Comparison of ENCODE assay signal across 1 cellular context in the genomic region with DNA sequence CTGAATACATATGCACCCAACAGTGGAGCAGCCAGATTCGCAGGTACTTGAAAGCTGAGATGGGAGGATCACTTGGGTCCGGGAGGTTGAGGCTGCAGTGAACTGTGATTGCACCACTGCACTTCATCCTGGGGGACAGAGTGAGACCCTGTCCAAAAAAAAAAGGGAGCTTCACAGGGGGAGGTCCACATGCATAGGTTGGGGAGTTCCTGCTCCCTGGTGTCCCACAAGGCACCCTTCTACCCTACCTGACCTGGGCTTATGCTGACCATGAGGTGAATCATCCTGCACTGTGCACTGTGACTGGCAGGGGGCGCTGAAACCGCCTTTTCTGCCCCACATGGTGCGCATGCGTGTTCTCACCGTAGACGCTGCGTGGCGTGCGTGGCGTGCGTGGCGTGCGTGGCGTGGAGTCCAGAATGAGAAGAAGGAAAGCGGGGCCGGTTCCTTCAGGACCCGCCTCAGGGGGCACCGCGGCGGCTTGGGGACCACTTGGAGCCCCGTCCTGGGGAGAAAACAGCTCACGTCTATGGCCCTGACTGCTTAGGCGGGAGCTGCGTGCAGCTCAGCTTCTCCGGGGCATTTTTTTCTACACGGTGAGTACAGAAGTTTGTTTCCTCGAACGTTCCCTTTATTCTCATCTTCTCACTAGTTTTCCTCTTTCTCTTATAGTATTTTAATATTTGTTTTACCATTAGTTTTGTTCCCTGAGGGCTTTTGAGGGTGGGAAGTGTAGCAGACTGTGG.
TF ChIP-seq lines count a peak whose summit lies in the region.

No MANE protein-coding gene starts in this region.

TF ChIP-seq in SK-N-SH treated with all-trans-retinoic acid at 6 μM for 48 hours, 23 proteins besides CTCF, POLR2A, EP300 and RAD21 (continued from another document):
- TF ChIP-seq TSHZ2 (CRISPR knock-in tag; IDR thresholded peaks at IDR 0.05), result no peak
- TF ChIP-seq PPARA (CRISPR knock-in tag; IDR thresholded peaks at IDR 0.05; ENCODE audit: borderline replicate concordance), result no peak
- no peak for TF ChIP-seq ARNTL (CRISPR knock-in tag; IDR thresholded peaks at IDR 0.05; ENCODE audit: borderline replicate concordance, low read depth)
- no peak for TF ChIP-seq BACH2 (CRISPR knock-in tag; IDR thresholded peaks at IDR 0.05; ENCODE audit: borderline replicate concordance)
- no peak for TF ChIP-seq GLIS3 (CRISPR knock-in tag; IDR thresholded peaks at IDR 0.05)
- no peak for TF ChIP-seq RARB (CRISPR knock-in tag; IDR thresholded peaks at IDR 0.05)
- TF ChIP-seq TOX (CRISPR knock-in tag; IDR thresholded peaks at IDR 0.05; ENCODE audit: borderline replicate concordance), result no peak
- no peak for TF ChIP-seq ESRRG (CRISPR knock-in tag; IDR thresholded peaks at IDR 0.05)
TF ChIP-seq in SK-N-SH treated with all-trans-retinoic acid at 6 μM for 48 hours: peak in this region for 0.
